ENCODE assay signal across 16 cellular contexts in genomic region chr7:79340212-79340611, GRCh38.
"Had no signal": no experiment of that assay in that cellular context is flagged by ENCODE, and none has a peak within 500 bp of the region (broad histone marks: within the 10 kb centered on the region; RNA-seq: fewer than 3 reads in every experiment).

No MANE protein-coding gene starts in this region.

- H3K4me3 Mint-ChIP-seq: activated CD4-positive, alpha-beta T cell treated with anti-CD3 and anti-CD28 coated beads, Interleukin-2, amount 10 ng/mL, durations not matched to agents 24 days and 14 days; activated naive CD4-positive, alpha-beta T cell treated with anti-CD3 and anti-CD28 coated beads, Interleukin-2, amount 10 ng/mL, durations not matched to agents 7 days and 5 days; activated T-cell treated with anti-CD3 and anti-CD28 coated beads, Interleukin-2, amount 50 U/mL, for 4 hours; endodermal cell; memory B cell; natural killer cell; T-helper 1 cell treated with Interleukin-12 subunit alpha and Interleukin-12 subunit beta and Interleukin-4 antibody, amounts not matched to agents 30 μg/mL and 1 μg/mL, for 36 hours had no signal

- ATAC-seq: activated T-cell treated with anti-CD3 and anti-CD28 coated beads, Interleukin-2, amount 50 U/mL, for 4 hours; natural killer cell; upper lobe of right lung had no signal

- H3K27ac ChIP-seq: ascending aorta, neutrophil, upper lobe of right lung had no signal

- H3K36me3 ChIP-seq: ascending aorta, neutrophil, upper lobe of right lung had no signal

- H3K9me3 Mint-ChIP-seq: activated CD4-positive, alpha-beta T cell treated with anti-CD3 and anti-CD28 coated beads, Interleukin-2, amount 10 ng/mL, durations not matched to agents 24 days and 14 days; activated naive CD4-positive, alpha-beta T cell treated with anti-CD3 and anti-CD28 coated beads, Interleukin-2, amount 10 ng/mL, durations not matched to agents 7 days and 5 days; endodermal cell; T-helper 1 cell treated with Interleukin-12 subunit alpha and Interleukin-12 subunit beta and Interleukin-4 antibody, amounts not matched to agents 30 μg/mL and 1 μg/mL, for 36 hours had no signal

- H3K27ac Mint-ChIP-seq: activated CD4-positive, alpha-beta T cell treated with anti-CD3 and anti-CD28 coated beads, Interleukin-2, amount 10 ng/mL, durations not matched to agents 24 days and 14 days; activated naive CD4-positive, alpha-beta T cell treated with anti-CD3 and anti-CD28 coated beads, Interleukin-2, amount 10 ng/mL, durations not matched to agents 7 days and 5 days; endodermal cell; memory B cell; natural killer cell; T-helper 1 cell treated with Interleukin-12 subunit alpha and Interleukin-12 subunit beta and Interleukin-4 antibody, amounts not matched to agents 30 μg/mL and 1 μg/mL, for 36 hours had no signal

- H3K27me3 ChIP-seq: ascending aorta, neutrophil, upper lobe of right lung had no signal

- H3K36me3 Mint-ChIP-seq: activated naive CD4-positive, alpha-beta T cell treated with anti-CD3 and anti-CD28 coated beads, Interleukin-2, amount 10 ng/mL, durations not matched to agents 7 days and 5 days; memory B cell; natural killer cell had no signal

- DNase-seq: activated CD4-positive, alpha-beta T cell treated with anti-CD3 and anti-CD28 coated beads, Interleukin-2, amount 10 ng/mL, durations not matched to agents 24 days and 14 days; activated CD8-positive, alpha-beta memory T cell treated with anti-CD3 and anti-CD28 coated beads, Interleukin-2, amount 50 U/mL, for 4 hours; activated naive CD4-positive, alpha-beta T cell treated with anti-CD3 and anti-CD28 coated beads, Interleukin-2, amount 10 ng/mL, durations not matched to agents 7 days and 5 days; activated T-cell treated with anti-CD3 and anti-CD28 coated beads, Interleukin-2, amount 50 U/mL, for 4 hours; endodermal cell; head of caudate nucleus; natural killer cell; stimulated activated CD4-positive, alpha-beta T cell treated with anti-CD3 and anti-CD28 coated beads, Interleukin-12 subunit alpha, Interleukin-12 subunit beta, amount 100 ng/mL, for 4 hours; stimulated activated CD4-positive, alpha-beta T cell treated with anti-CD3 and anti-CD28 coated beads, Interleukin-1b, Interleukin-23, amount 100 ng/mL, for 48 hours; stimulated activated CD8-positive, alpha-beta memory T cell treated with anti-CD3 and anti-CD28 coated beads, Interleukin-4, amount 100 ng/mL, for 48 hours; stimulated activated naive CD4-positive, alpha-beta T cell; upper lobe of right lung had no signal

- H3K4me1 Mint-ChIP-seq: activated CD4-positive, alpha-beta T cell treated with anti-CD3 and anti-CD28 coated beads, Interleukin-2, amount 10 ng/mL, durations not matched to agents 24 days and 14 days; activated naive CD4-positive, alpha-beta T cell treated with anti-CD3 and anti-CD28 coated beads, Interleukin-2, amount 10 ng/mL, durations not matched to agents 7 days and 5 days; endodermal cell; memory B cell; natural killer cell had no signal

- H3K27me3 Mint-ChIP-seq: activated CD4-positive, alpha-beta T cell treated with anti-CD3 and anti-CD28 coated beads, Interleukin-2, amount 10 ng/mL, durations not matched to agents 24 days and 14 days; activated naive CD4-positive, alpha-beta T cell treated with anti-CD3 and anti-CD28 coated beads, Interleukin-2, amount 10 ng/mL, durations not matched to agents 7 days and 5 days; memory B cell had no signal

- H3K4me1 ChIP-seq: ascending aorta, upper lobe of right lung had no signal

- H3K9me3 ChIP-seq: ascending aorta, neutrophil, upper lobe of right lung had no signal

- H3K4me3 ChIP-seq: ascending aorta, upper lobe of right lung had no signal
